Comparison of ENCODE assay signal across 1 cellular context in genomic region chr7:130879191-130879590, GRCh38.
TF ChIP-seq lines count a peak whose summit lies in the region.

No MANE protein-coding gene starts in this region.

TF ChIP-seq in K562, 482 proteins besides CTCF, POLR2A, EP300 and RAD21 (continued from another document):
- TF ChIP-seq, protein P1, sequence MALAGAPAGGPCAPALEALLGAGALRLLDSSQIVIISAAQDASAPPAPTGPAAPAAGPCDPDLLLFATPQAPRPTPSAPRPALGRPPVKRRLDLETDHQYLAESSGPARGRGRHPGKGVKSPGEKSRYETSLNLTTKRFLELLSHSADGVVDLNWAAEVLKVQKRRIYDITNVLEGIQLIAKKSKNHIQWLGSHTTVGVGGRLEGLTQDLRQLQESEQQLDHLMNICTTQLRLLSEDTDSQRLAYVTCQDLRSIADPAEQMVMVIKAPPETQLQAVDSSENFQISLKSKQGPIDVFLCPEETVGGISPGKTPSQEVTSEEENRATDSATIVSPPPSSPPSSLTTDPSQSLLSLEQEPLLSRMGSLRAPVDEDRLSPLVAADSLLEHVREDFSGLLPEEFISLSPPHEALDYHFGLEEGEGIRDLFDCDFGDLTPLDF (CRISPR knock-in tag; IDR thresholded peaks at IDR 0.05) = no peak
- TF ChIP-seq NFIC (IDR thresholded peaks at IDR 0.05) = 0 out of 2 replicates have a peak, but pooled peaks have one; percentile 8
- TF ChIP-seq YY1 (IDR thresholded peaks at IDR 0.05; ENCODE audit: borderline replicate concordance in 1 of 3, control insufficient read depth in 1 of 3, extremely low read depth in 1 of 3, insufficient read depth in 3 of 3, insufficient read length in 1 of 3, insufficient replicate concordance in 2 of 3, low read depth in 1 of 3, low read length in 2 of 3) = no peak
- TF ChIP-seq, protein P2, sequence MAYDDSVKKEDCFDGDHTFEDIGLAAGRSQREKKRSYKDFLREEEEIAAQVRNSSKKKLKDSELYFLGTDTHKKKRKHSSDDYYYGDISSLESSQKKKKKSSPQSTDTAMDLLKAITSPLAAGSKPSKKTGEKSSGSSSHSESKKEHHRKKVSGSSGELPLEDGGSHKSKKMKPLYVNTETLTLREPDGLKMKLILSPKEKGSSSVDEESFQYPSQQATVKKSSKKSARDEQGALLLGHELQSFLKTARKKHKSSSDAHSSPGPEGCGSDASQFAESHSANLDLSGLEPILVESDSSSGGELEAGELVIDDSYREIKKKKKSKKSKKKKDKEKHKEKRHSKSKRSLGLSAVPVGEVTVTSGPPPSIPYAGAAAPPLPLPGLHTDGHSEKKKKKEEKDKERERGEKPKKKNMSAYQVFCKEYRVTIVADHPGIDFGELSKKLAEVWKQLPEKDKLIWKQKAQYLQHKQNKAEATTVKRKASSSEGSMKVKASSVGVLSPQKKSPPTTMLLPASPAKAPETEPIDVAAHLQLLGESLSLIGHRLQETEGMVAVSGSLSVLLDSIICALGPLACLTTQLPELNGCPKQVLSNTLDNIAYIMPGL (CRISPR knock-in tag; IDR thresholded peaks at IDR 0.05) = no peak
- no peak for TF ChIP-seq AFF1 (IDR thresholded peaks at IDR 0.05; ENCODE audit: low read depth in 1 of 2, partially characterized antibody in 2 of 2)
- TF ChIP-seq, protein P3, sequence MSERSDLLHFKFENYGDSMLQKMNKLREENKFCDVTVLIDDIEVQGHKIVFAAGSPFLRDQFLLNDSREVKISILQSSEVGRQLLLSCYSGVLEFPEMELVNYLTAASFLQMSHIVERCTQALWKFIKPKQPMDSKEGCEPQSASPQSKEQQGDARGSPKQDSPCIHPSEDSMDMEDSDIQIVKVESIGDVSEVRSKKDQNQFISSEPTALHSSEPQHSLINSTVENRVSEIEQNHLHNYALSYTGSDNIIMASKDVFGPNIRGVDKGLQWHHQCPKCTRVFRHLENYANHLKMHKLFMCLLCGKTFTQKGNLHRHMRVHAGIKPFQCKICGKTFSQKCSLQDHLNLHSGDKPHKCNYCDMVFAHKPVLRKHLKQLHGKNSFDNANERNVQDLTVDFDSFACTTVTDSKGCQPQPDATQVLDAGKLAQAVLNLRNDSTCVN (CRISPR knock-in tag; IDR thresholded peaks at IDR 0.05) = no peak
- TF ChIP-seq HCFC1 (IDR thresholded peaks at IDR 0.05; ENCODE audit: low read depth, low read length) = no peak
- no peak for TF ChIP-seq RERE (CRISPR knock-in tag; IDR thresholded peaks at IDR 0.05; ENCODE audit: borderline replicate concordance)
TF ChIP-seq in K562: peak in this region for 2.
